Comparison of ENCODE assay signal across 8 cellular contexts in genomic region chr17:32483451-32484019, GRCh38. TPM values are rescaled to one million over a fixed set of nuclear protein-coding genes. Genes with fewer than 3 reads are reported as not detected.
DNase-seq lines count a peak whose midpoint lies in the region; ATAC-seq, FAIRE-seq and TF ChIP-seq lines count a peak whose summit lies in the region.

No MANE protein-coding gene starts in this region.

- no peak overlapping the region for H3K4me3 ChIP-seq in CD8-positive, alpha-beta T cell (ENCODE audit: low read depth, low read length)
- H3K4me3 ChIP-seq in HAP-1 (no peak overlapping the region), neural progenitor cell (no peak overlapping the region)

- H3K9me3 Mint-ChIP-seq in CD8-positive, alpha-beta T cell = no peaks in the 10 kb centered on the region
- no peaks in the 10 kb centered on the region for H3K9me3 Mint-ChIP-seq in neural progenitor cell

- peaks cover 12% of the 10 kb centered on the region for H3K36me3 ChIP-seq in CD8-positive, alpha-beta T cell (ENCODE audit: insufficient read depth, low read length)
- H3K36me3 ChIP-seq in HAP-1 (replicated peaks) (peaks cover 44% of the 10 kb centered on the region), neural progenitor cell (no peaks in the 10 kb centered on the region)

- no peaks in the 10 kb centered on the region for H3K27me3 ChIP-seq in CD8-positive, alpha-beta T cell (ENCODE audit: insufficient read depth, low read length)
- H3K27me3 ChIP-seq in HAP-1 (ENCODE audit: low read depth) (no peaks in the 10 kb centered on the region), neural progenitor cell (no peaks in the 10 kb centered on the region)

- peak overlapping the region; percentile 5 for H2AFZ ChIP-seq in neural progenitor cell (replicated peaks)

- H3K9ac ChIP-seq in neural progenitor cell = no peak overlapping the region

- peak; percentile 79 for TF ChIP-seq CTCF in CD8-positive, alpha-beta T cell (IDR thresholded peaks at IDR 0.05)
- peak; percentile 64 for TF ChIP-seq CTCF in neural progenitor cell (IDR thresholded peaks at IDR 0.05)

- DNase-seq in CD8-positive, alpha-beta T cell = peak in 3 of 7 experiments; percentile 38 to 56 (median 52)
- peak; percentile 26 to 53 for DNase-seq in HAP-1 (ENCODE audit: low spot score in 2 of 2)
- peak; percentile 87 for DNase-seq in NCI-H510A treated with DMSO at 0.1 percent for 48 hours (lab: John Stamatoyannopoulos, UW)
- peak; percentile 32 for DNase-seq in activated naive CD4-positive, alpha-beta T cell treated with anti-CD3 and anti-CD28 coated beads, Interleukin-2, amount 50 U/mL, for 16 hours
- DNase-seq in frontal cortex (ENCODE audit: low spot score in 2 of 2) = peak; percentile 76 to 90
- peak; percentile 91 for DNase-seq in neural progenitor cell (ENCODE audit: low spot score)
- DNase-seq in HK-2 (ENCODE audit: unreplicated experiment) = no peak

- peak; percentile 27 for ATAC-seq in CD8-positive, alpha-beta T cell
- no peak for ATAC-seq in GM18870 (IDR thresholded peaks at IDR 0.05; ENCODE audit: unreplicated experiment)

- H3K79me2 ChIP-seq in neural progenitor cell (ENCODE audit: low read depth) = peaks cover 8% of the 10 kb centered on the region

- peaks cover 15% of the 10 kb centered on the region for H3K4me1 Mint-ChIP-seq in CD8-positive, alpha-beta T cell (ENCODE audit: low read depth)
- peaks cover 49% of the 10 kb centered on the region for H3K4me1 Mint-ChIP-seq in neural progenitor cell

- intact Hi-C loops in CD8-positive, alpha-beta T cell (cut with DNase I, micrococcal nuclease) = loop anchor here (1.0 to 2.0 kb wide), 3 partner anchors 21 to 272 kb away; no protein-coding TSS in a partner anchor

- H3K27me3 Mint-ChIP-seq in CD8-positive, alpha-beta T cell (ENCODE audit: low read depth) = no peaks in the 10 kb centered on the region
- H3K27me3 Mint-ChIP-seq in neural progenitor cell (ENCODE audit: insufficient read depth, low read depth) = peaks cover 2% of the 10 kb centered on the region

- H3K27ac ChIP-seq in CD8-positive, alpha-beta T cell (ENCODE audit: low read depth, low read length) = peak overlapping the region; percentile 17
- no peak overlapping the region for H3K27ac ChIP-seq in neural progenitor cell

- no peaks in the 10 kb centered on the region for H3K9me3 ChIP-seq in CD8-positive, alpha-beta T cell (ENCODE audit: low read length)
- no peaks in the 10 kb centered on the region for H3K9me3 ChIP-seq in HAP-1
- no peaks in the 10 kb centered on the region for H3K9me3 ChIP-seq in neural progenitor cell (ENCODE audit: low read depth)

- in situ Hi-C loops in HAP-1 (cut with MboI; ENCODE audit: low sequenced_read_pairs) = loop anchor here (10.0 kb wide), 1 partner anchor 271 kb away; no protein-coding TSS in a partner anchor

- H3K4me3 Mint-ChIP-seq in CD8-positive, alpha-beta T cell = no peak overlapping the region
- H3K4me3 Mint-ChIP-seq in neural progenitor cell = peak overlapping the region; percentile 34

- peaks cover 45% of the 10 kb centered on the region for H3K36me3 Mint-ChIP-seq in CD8-positive, alpha-beta T cell
- H3K36me3 Mint-ChIP-seq in neural progenitor cell = peaks cover 32% of the 10 kb centered on the region

- peaks cover 17% of the 10 kb centered on the region for H3K4me1 ChIP-seq in CD8-positive, alpha-beta T cell (ENCODE audit: insufficient read depth, low read length)
- H3K4me1 ChIP-seq in HAP-1 = peaks cover 8% of the 10 kb centered on the region
- peaks cover 35% of the 10 kb centered on the region for H3K4me1 ChIP-seq in neural progenitor cell

- POLR2A ChIA-PET in CD8-positive, alpha-beta T cell (lab: Charles Lee) = interaction anchor here (0.9 to 1.6 kb wide), 6 partner anchors 19 to 125 kb away, joined by 3 to 7 read pairs (median 4); no protein-coding TSS in a partner anchor

- H3K4me2 ChIP-seq in neural progenitor cell = peak overlapping the region; percentile 61

- CTCF ChIA-PET in CD8-positive, alpha-beta T cell (lab: Charles Lee) = interaction anchor here (0.6 to 8.4 kb wide), 52 partner anchors 9 to 404 kb away, joined by 3 to 120 read pairs (median 4); partner anchors contain the start of gene PSMD11

- H3K27ac Mint-ChIP-seq in CD8-positive, alpha-beta T cell = peak overlapping the region; percentile 78
- peak overlapping the region; percentile 67 for H3K27ac Mint-ChIP-seq in neural progenitor cell

- FAIRE-seq in frontal cortex (lab: Jason Lieb, UNC) = no peak

- peaks cover 51% of the 10 kb centered on the region for H3F3A ChIP-seq in neural progenitor cell (ENCODE audit: low read depth)

- H4K20me1 ChIP-seq in neural progenitor cell (ENCODE audit: low read depth) = peaks cover 17% of the 10 kb centered on the region

RNA-seq across cellular contexts. Expression of gene CDK5R1, which starts 3.3 kb away (rescaled TPM):
- total RNA-seq in CD8-positive, alpha-beta T cell = 1 to 10 TPM; 5.6 to 5.9 TPM
- 271 TPM for total RNA-seq in frontal cortex
- 6.9 and 8.8 TPM in 2 replicates for total RNA-seq in neural progenitor cell (ENCODE audit: low replicate concordance)

RNA-seq across cellular contexts. Expression of gene PSMD11, which starts 39.2 kb away (rescaled TPM):
- total RNA-seq in CD8-positive, alpha-beta T cell = 10 to 100 TPM; 69.9 to 72.6 TPM
- total RNA-seq in frontal cortex (83.2 TPM), neural progenitor cell (ENCODE audit: low replicate concordance) (74.5 and 101 TPM in 2 replicates)

Comparison
In these comparisons a context has a peak if more than half of its experiments do, and no peak if none do; other contexts are left out.
1. RNA of gene CDK5R1, which starts 3.3 kb away (total RNA-seq): 271 TPM in frontal cortex (single experiment); 6.9 to 8.8 TPM in neural progenitor cell and 5.6 to 5.9 TPM in CD8-positive, alpha-beta T cell; every median in the first group is over 10 times any median in the second.